ENCODE assay signal across 1 cellular context in the genomic region with DNA sequence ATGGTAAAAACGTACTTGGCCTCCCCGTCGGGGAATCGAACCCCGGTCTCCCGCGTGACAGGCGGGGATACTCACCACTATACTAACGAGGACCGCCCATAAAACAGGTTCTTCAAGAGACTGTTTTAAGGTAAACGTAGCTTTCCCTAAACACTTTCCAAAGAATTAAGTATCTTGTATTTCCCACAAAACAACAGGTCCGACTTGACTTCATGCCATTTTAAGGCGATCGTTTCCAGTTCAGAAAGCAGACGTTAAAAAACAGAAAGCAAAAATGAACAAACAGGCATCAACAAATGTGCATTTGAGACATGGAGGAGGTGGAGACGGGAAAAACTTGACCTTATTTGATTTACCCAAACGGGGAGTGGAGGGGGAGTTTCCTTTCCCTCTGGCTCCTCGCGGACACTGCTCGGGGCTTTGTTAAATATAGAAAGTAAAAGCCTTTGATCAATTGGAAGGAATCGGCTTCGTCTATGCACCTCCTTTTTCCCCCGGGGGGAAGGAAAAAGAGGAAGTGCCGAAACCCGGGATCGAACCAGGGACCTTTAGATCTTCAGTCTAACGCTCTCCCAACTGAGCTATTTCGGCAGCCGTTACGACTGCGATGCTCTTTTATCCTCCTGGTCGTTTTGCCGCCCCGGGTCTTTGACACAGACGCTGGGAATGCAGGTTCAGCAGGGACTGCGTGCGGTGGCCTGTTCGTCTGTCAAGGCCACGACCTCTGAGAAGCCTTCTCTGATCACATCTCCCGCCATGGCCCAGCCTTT.
A peak's percentile ranks its signal among the peaks of the same experiment; 100 is the strongest.
TF ChIP-seq lines count a peak whose summit lies in the region.

No MANE protein-coding gene starts in this region.

TF ChIP-seq in K562, 482 proteins besides CTCF, POLR2A, EP300 and RAD21 (continued from another document and continues in another):
- TF ChIP-seq, protein P1, sequence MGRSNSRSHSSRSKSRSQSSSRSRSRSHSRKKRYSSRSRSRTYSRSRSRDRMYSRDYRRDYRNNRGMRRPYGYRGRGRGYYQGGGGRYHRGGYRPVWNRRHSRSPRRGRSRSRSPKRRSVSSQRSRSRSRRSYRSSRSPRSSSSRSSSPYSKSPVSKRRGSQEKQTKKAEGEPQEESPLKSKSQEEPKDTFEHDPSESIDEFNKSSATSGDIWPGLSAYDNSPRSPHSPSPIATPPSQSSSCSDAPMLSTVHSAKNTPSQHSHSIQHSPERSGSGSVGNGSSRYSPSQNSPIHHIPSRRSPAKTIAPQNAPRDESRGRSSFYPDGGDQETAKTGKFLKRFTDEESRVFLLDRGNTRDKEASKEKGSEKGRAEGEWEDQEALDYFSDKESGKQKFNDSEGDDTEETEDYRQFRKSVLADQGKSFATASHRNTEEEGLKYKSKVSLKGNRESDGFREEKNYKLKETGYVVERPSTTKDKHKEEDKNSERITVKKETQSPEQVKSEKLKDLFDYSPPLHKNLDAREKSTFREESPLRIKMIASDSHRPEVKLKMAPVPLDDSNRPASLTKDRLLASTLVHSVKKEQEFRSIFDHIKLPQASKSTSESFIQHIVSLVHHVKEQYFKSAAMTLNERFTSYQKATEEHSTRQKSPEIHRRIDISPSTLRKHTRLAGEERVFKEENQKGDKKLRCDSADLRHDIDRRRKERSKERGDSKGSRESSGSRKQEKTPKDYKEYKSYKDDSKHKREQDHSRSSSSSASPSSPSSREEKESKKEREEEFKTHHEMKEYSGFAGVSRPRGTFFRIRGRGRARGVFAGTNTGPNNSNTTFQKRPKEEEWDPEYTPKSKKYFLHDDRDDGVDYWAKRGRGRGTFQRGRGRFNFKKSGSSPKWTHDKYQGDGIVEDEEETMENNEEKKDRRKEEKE (IDR thresholded peaks at IDR 0.05; ENCODE audit: borderline replicate concordance in 1 of 2, control insufficient read depth in 1 of 2, low read depth in 2 of 2, low read length in 1 of 2), result no peak
- TF ChIP-seq, protein P2, sequence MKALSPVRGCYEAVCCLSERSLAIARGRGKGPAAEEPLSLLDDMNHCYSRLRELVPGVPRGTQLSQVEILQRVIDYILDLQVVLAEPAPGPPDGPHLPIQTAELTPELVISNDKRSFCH (CRISPR knock-in tag; IDR thresholded peaks at IDR 0.05), result no peak
- TF ChIP-seq, protein P2 (tag; IDR thresholded peaks at IDR 0.05), result peak; percentile 75; the same call in 1 of the 2 replicates
- no peak for TF ChIP-seq ELF2 (CRISPR knock-in tag; IDR thresholded peaks at IDR 0.05)
- TF ChIP-seq RBBP5 (IDR thresholded peaks at IDR 0.05; ENCODE audit: borderline replicate concordance, insufficient read depth, low read length, poor library complexity, severe bottlenecking), result peak; percentile 72
- TF ChIP-seq ETV5 (CRISPR knock-in tag; IDR thresholded peaks at IDR 0.05; ENCODE audit: low read depth), result no peak
- peak in 1 of 2 experiments; percentile 70 for TF ChIP-seq NCOA2 (IDR thresholded peaks at IDR 0.05; ENCODE audit: partially characterized antibody in 2 of 2)
- TF ChIP-seq RFX1 (IDR thresholded peaks at IDR 0.05), result no peak
- TF ChIP-seq, protein P3, sequence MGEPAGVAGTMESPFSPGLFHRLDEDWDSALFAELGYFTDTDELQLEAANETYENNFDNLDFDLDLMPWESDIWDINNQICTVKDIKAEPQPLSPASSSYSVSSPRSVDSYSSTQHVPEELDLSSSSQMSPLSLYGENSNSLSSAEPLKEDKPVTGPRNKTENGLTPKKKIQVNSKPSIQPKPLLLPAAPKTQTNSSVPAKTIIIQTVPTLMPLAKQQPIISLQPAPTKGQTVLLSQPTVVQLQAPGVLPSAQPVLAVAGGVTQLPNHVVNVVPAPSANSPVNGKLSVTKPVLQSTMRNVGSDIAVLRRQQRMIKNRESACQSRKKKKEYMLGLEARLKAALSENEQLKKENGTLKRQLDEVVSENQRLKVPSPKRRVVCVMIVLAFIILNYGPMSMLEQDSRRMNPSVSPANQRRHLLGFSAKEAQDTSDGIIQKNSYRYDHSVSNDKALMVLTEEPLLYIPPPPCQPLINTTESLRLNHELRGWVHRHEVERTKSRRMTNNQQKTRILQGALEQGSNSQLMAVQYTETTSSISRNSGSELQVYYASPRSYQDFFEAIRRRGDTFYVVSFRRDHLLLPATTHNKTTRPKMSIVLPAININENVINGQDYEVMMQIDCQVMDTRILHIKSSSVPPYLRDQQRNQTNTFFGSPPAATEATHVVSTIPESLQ (CRISPR knock-in tag; IDR thresholded peaks at IDR 0.05), result no peak
- no peak for TF ChIP-seq FOXJ3 (CRISPR knock-in tag; IDR thresholded peaks at IDR 0.05)
- peak; percentile 71 for TF ChIP-seq CREM (IDR thresholded peaks at IDR 0.05; ENCODE audit: low read depth)
- no peak for TF ChIP-seq PCBP1 (IDR thresholded peaks at IDR 0.05; ENCODE audit: low read depth, low read length, poor library complexity, severe bottlenecking)
- TF ChIP-seq ZNF24 (IDR thresholded peaks at IDR 0.05), result peak; percentile 61; the same call in 1 of the 2 replicates
- no peak for TF ChIP-seq RBM17 (IDR thresholded peaks at IDR 0.05; ENCODE audit: borderline replicate concordance, low read depth, low read length)
- TF ChIP-seq, protein P4, sequence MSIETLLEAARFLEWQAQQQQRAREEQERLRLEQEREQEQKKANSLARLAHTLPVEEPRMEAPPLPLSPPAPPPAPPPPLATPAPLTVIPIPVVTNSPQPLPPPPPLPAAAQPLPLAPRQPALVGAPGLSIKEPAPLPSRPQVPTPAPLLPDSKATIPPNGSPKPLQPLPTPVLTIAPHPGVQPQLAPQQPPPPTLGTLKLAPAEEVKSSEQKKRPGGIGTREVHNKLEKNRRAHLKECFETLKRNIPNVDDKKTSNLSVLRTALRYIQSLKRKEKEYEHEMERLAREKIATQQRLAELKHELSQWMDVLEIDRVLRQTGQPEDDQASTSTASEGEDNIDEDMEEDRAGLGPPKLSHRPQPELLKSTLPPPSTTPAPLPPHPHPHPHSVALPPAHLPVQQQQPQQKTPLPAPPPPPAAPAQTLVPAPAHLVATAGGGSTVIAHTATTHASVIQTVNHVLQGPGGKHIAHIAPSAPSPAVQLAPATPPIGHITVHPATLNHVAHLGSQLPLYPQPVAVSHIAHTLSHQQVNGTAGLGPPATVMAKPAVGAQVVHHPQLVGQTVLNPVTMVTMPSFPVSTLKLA (conservative IDR thresholded peaks at IDR 0.05), result peak; percentile 30 to 41; a peak in 3 of 4 replicates
- TF ChIP-seq BMI1 (IDR thresholded peaks at IDR 0.05; ENCODE audit: low read length), result no peak
- no peak for TF ChIP-seq JUNB (CRISPR knock-in tag; conservative IDR thresholded peaks at IDR 0.05)
- TF ChIP-seq ZFPM2 (CRISPR knock-in tag; IDR thresholded peaks at IDR 0.05), result no peak
- no peak for TF ChIP-seq KDM2B (CRISPR knock-in tag; IDR thresholded peaks at IDR 0.05)
- TF ChIP-seq SRSF9 (IDR thresholded peaks at IDR 0.05; ENCODE audit: borderline replicate concordance, low read depth, low read length), result no peak
- TF ChIP-seq ZNF766 (CRISPR knock-in tag; conservative IDR thresholded peaks at IDR 0.05), result no peak; the same call in 1 of the 2 replicates
- 0 out of 2 replicates have a peak, but pooled peaks have one; percentile 18 for TF ChIP-seq NR2F6 (CRISPR knock-in tag; IDR thresholded peaks at IDR 0.05)
- TF ChIP-seq, protein P5, sequence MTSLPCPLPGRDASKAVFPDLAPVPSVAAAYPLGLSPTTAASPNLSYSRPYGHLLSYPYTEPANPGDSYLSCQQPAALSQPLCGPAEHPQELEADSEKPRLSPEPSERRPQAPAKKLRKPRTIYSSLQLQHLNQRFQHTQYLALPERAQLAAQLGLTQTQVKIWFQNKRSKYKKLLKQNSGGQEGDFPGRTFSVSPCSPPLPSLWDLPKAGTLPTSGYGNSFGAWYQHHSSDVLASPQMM (CRISPR knock-in tag; IDR thresholded peaks at IDR 0.05), result no peak
- TF ChIP-seq HMGN3 (IDR thresholded peaks at IDR 0.05; ENCODE audit: borderline replicate concordance, extremely low read depth, insufficient read length, low read depth, low read length), result no peak
- no peak for TF ChIP-seq MCM2 (IDR thresholded peaks at IDR 0.05; ENCODE audit: low read depth)
- TF ChIP-seq LCOR (CRISPR knock-in tag; IDR thresholded peaks at IDR 0.05), result peak; percentile 90
- no peak for TF ChIP-seq HDAC8 (tag; IDR thresholded peaks at IDR 0.05)
- TF ChIP-seq, protein P6, sequence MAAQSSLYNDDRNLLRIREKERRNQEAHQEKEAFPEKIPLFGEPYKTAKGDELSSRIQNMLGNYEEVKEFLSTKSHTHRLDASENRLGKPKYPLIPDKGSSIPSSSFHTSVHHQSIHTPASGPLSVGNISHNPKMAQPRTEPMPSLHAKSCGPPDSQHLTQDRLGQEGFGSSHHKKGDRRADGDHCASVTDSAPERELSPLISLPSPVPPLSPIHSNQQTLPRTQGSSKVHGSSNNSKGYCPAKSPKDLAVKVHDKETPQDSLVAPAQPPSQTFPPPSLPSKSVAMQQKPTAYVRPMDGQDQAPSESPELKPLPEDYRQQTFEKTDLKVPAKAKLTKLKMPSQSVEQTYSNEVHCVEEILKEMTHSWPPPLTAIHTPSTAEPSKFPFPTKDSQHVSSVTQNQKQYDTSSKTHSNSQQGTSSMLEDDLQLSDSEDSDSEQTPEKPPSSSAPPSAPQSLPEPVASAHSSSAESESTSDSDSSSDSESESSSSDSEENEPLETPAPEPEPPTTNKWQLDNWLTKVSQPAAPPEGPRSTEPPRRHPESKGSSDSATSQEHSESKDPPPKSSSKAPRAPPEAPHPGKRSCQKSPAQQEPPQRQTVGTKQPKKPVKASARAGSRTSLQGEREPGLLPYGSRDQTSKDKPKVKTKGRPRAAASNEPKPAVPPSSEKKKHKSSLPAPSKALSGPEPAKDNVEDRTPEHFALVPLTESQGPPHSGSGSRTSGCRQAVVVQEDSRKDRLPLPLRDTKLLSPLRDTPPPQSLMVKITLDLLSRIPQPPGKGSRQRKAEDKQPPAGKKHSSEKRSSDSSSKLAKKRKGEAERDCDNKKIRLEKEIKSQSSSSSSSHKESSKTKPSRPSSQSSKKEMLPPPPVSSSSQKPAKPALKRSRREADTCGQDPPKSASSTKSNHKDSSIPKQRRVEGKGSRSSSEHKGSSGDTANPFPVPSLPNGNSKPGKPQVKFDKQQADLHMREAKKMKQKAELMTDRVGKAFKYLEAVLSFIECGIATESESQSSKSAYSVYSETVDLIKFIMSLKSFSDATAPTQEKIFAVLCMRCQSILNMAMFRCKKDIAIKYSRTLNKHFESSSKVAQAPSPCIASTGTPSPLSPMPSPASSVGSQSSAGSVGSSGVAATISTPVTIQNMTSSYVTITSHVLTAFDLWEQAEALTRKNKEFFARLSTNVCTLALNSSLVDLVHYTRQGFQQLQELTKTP (IDR thresholded peaks at IDR 0.05; ENCODE audit: low read depth in 1 of 2, partially characterized antibody in 2 of 2), result peak in 1 of 2 experiments; percentile 77
- TF ChIP-seq ZNF143 (CRISPR knock-in tag; IDR thresholded peaks at IDR 0.05), result no peak
- TF ChIP-seq, protein P7, sequence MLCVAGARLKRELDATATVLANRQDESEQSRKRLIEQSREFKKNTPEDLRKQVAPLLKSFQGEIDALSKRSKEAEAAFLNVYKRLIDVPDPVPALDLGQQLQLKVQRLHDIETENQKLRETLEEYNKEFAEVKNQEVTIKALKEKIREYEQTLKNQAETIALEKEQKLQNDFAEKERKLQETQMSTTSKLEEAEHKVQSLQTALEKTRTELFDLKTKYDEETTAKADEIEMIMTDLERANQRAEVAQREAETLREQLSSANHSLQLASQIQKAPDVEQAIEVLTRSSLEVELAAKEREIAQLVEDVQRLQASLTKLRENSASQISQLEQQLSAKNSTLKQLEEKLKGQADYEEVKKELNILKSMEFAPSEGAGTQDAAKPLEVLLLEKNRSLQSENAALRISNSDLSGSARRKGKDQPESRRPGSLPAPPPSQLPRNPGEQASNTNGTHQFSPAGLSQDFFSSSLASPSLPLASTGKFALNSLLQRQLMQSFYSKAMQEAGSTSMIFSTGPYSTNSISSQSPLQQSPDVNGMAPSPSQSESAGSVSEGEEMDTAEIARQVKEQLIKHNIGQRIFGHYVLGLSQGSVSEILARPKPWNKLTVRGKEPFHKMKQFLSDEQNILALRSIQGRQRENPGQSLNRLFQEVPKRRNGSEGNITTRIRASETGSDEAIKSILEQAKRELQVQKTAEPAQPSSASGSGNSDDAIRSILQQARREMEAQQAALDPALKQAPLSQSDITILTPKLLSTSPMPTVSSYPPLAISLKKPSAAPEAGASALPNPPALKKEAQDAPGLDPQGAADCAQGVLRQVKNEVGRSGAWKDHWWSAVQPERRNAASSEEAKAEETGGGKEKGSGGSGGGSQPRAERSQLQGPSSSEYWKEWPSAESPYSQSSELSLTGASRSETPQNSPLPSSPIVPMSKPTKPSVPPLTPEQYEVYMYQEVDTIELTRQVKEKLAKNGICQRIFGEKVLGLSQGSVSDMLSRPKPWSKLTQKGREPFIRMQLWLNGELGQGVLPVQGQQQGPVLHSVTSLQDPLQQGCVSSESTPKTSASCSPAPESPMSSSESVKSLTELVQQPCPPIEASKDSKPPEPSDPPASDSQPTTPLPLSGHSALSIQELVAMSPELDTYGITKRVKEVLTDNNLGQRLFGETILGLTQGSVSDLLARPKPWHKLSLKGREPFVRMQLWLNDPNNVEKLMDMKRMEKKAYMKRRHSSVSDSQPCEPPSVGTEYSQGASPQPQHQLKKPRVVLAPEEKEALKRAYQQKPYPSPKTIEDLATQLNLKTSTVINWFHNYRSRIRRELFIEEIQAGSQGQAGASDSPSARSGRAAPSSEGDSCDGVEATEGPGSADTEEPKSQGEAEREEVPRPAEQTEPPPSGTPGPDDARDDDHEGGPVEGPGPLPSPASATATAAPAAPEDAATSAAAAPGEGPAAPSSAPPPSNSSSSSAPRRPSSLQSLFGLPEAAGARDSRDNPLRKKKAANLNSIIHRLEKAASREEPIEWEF (CRISPR knock-in tag; IDR thresholded peaks at IDR 0.05), result no peak
- no peak for TF ChIP-seq GABPA (tag; conservative IDR thresholded peaks at IDR 0.05; ENCODE audit: low read depth)
- no peak for TF ChIP-seq TAF1 (IDR thresholded peaks at IDR 0.05; ENCODE audit: control insufficient read depth, extremely low read depth, insufficient read depth, low read length, severe bottlenecking)
- peak; percentile 13 for TF ChIP-seq BRF1 (IDR thresholded peaks at IDR 0.05; ENCODE audit: borderline replicate concordance, extremely low read depth, insufficient read length)
- TF ChIP-seq ZNF668 (CRISPR knock-in tag; IDR thresholded peaks at IDR 0.05), result no peak
- no peak for TF ChIP-seq ZNF3 (CRISPR knock-in tag; IDR thresholded peaks at IDR 0.05)
- TF ChIP-seq PTRF (tag; IDR thresholded peaks at IDR 0.05), result no peak
- TF ChIP-seq, protein P8, sequence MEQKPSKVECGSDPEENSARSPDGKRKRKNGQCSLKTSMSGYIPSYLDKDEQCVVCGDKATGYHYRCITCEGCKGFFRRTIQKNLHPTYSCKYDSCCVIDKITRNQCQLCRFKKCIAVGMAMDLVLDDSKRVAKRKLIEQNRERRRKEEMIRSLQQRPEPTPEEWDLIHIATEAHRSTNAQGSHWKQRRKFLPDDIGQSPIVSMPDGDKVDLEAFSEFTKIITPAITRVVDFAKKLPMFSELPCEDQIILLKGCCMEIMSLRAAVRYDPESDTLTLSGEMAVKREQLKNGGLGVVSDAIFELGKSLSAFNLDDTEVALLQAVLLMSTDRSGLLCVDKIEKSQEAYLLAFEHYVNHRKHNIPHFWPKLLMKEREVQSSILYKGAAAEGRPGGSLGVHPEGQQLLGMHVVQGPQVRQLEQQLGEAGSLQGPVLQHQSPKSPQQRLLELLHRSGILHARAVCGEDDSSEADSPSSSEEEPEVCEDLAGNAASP (IDR thresholded peaks at IDR 0.05), result no peak
- TF ChIP-seq, protein P9, sequence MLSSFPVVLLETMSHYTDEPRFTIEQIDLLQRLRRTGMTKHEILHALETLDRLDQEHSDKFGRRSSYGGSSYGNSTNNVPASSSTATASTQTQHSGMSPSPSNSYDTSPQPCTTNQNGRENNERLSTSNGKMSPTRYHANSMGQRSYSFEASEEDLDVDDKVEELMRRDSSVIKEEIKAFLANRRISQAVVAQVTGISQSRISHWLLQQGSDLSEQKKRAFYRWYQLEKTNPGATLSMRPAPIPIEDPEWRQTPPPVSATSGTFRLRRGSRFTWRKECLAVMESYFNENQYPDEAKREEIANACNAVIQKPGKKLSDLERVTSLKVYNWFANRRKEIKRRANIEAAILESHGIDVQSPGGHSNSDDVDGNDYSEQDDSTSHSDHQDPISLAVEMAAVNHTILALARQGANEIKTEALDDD (IDR thresholded peaks at IDR 0.05), result peak; percentile 27; the same call in 1 of the 2 replicates
